Comparison of ENCODE assay signal across 16 cellular contexts in genomic region chr4:8671712-8672290, GRCh38.
DNase-seq lines count a peak whose midpoint lies in the region; ATAC-seq and TF ChIP-seq lines count a peak whose summit lies in the region.
"Had no signal": no experiment of that assay in that cellular context is flagged by ENCODE, and none has a peak within 500 bp of the region (broad histone marks: within the 10 kb centered on the region; RNA-seq: fewer than 3 reads in every experiment).

No MANE protein-coding gene starts in this region.

- TF ChIP-seq RAD21 in Ishikawa (IDR thresholded peaks at IDR 0.05; ENCODE audit: low read depth) = no peak

- DNase-seq in islet precursor cell (peak; percentile 38), spleen (peak; percentile 37), Caco-2 (no peak), omental fat pad (ENCODE audit: low spot score) (no peak)
- DNase-seq: ACHN; BE2C; C1 segment of cervical spinal cord; CD4-positive, CD25-positive, alpha-beta regulatory T cell; CD8-positive, alpha-beta memory T cell; COR-L47; HFFc6 had no signal

- TF ChIP-seq CTCF in spleen (IDR thresholded peaks at IDR 0.05 in 8 of 11, conservative IDR thresholded peaks at IDR 0.05 in 3 of 11) (no peak), Caco-2 (IDR thresholded peaks at IDR 0.05; ENCODE audit: insufficient read depth in 1 of 2, low read depth in 1 of 2, low read length in 1 of 2, severe bottlenecking in 1 of 2, unreplicated experiment in 1 of 2) (no peak), omental fat pad (IDR thresholded peaks at IDR 0.05) (no peak)

- no peak for ATAC-seq in HG02973 (IDR thresholded peaks at IDR 0.05; ENCODE audit: unreplicated experiment)
- no peak for ATAC-seq in omental fat pad (ENCODE audit: low FRiP score)
- ATAC-seq: HepG2 had no signal

- no peak overlapping the region for H3K27ac Mint-ChIP-seq in Caco-2 (ENCODE audit: unreplicated experiment)
- H3K27ac Mint-ChIP-seq: CD4-positive, CD25-positive, alpha-beta regulatory T cell; HFFc6 had no signal

- H3K27me3 ChIP-seq in spleen (replicated peaks in 1 of 7) = peaks cover 0 to 51% (median 0%) of the 10 kb centered on the region in 7 donors
- no peaks in the 10 kb centered on the region for H3K27me3 ChIP-seq in Caco-2 (replicated peaks; ENCODE audit: control insufficient read depth, insufficient read depth, low read length)

- TF ChIP-seq POLR2A in spleen (IDR thresholded peaks at IDR 0.05) = no peak

- H3K4me3 ChIP-seq in spleen (no peak overlapping the region), Caco-2 (ENCODE audit: low read depth, low read length) (no peak overlapping the region)
- H3K4me3 ChIP-seq: HAP-1 had no signal

- CTCF ChIA-PET in Caco-2 (lab: Charles Lee) = interaction anchor here (0.7 kb wide), 1 partner anchor 123 kb away, joined by 3 read pairs; no protein-coding TSS in a partner anchor

- no TSS peak for BruUV-seq in Caco-2 (replicated peaks; lab: Mats Ljungman, UMichigan)

- H3K27ac ChIP-seq in spleen = no peak overlapping the region

- 58 to 70% (median 66%) methylated on average over 9 to 10 of the region's 10 CpGs for whole genome bisulfite sequencing in spleen, 5 donors

- no peak overlapping the region for H3K4me3 Mint-ChIP-seq in Caco-2 (ENCODE audit: unreplicated experiment)
- H3K4me3 Mint-ChIP-seq: CD4-positive, CD25-positive, alpha-beta regulatory T cell; CD8-positive, alpha-beta memory T cell; HFFc6; IgD-negative memory B cell had no signal

- POLR2A ChIA-PET in Caco-2 (lab: Charles Lee) = no interaction called here

- no peaks in the 10 kb centered on the region for H3K36me3 ChIP-seq in spleen
- no peaks in the 10 kb centered on the region for H3K36me3 ChIP-seq in Caco-2 (ENCODE audit: control insufficient read depth, insufficient read depth, low read length)
- H3K36me3 ChIP-seq: BE2C, HAP-1 had no signal

- H3K9me3 ChIP-seq in spleen = peaks cover 0 to 4% (median 0%) of the 10 kb centered on the region in 8 donors
- H3K9me3 ChIP-seq in Caco-2 = no peaks in the 10 kb centered on the region
- H3K9me3 ChIP-seq: BE2C, HAP-1 had no signal

- H3K4me1 ChIP-seq in spleen (no peaks in the 10 kb centered on the region), Caco-2 (no peaks in the 10 kb centered on the region)
- H3K4me1 ChIP-seq: BE2C, HAP-1 had no signal

- peaks cover 17% of the 10 kb centered on the region for H3K27me3 Mint-ChIP-seq in Caco-2 (ENCODE audit: insufficient read depth, unreplicated experiment)
- H3K27me3 Mint-ChIP-seq: IgD-negative memory B cell had no signal

- no peaks in the 10 kb centered on the region for H3K36me3 Mint-ChIP-seq in Caco-2 (ENCODE audit: insufficient read depth, unreplicated experiment)
- H3K36me3 Mint-ChIP-seq: CD4-positive, CD25-positive, alpha-beta regulatory T cell; CD8-positive, alpha-beta memory T cell; IgD-negative memory B cell had no signal

- no peak for TF ChIP-seq EP300 in Ishikawa (IDR thresholded peaks at IDR 0.05; ENCODE audit: borderline replicate concordance)

- no peaks in the 10 kb centered on the region for H3K4me1 Mint-ChIP-seq in Caco-2 (ENCODE audit: low read depth, unreplicated experiment)
- H3K4me1 Mint-ChIP-seq: CD4-positive, CD25-positive, alpha-beta regulatory T cell; CD8-positive, alpha-beta memory T cell; IgD-negative memory B cell had no signal

- intact Hi-C loops in spleen (cut with DNase I; ENCODE audit: low total_unique reads) = no loop called here
- intact Hi-C loops in Caco-2 (cut with micrococcal nuclease; ENCODE audit: unreplicated experiment) = no loop called here

- H3K9me3 Mint-ChIP-seq in Caco-2 (ENCODE audit: unreplicated experiment) = no peaks in the 10 kb centered on the region

TF ChIP-seq in Ishikawa, 13 proteins besides CTCF, POLR2A, EP300 and RAD21:
- TF ChIP-seq, protein P1, sequence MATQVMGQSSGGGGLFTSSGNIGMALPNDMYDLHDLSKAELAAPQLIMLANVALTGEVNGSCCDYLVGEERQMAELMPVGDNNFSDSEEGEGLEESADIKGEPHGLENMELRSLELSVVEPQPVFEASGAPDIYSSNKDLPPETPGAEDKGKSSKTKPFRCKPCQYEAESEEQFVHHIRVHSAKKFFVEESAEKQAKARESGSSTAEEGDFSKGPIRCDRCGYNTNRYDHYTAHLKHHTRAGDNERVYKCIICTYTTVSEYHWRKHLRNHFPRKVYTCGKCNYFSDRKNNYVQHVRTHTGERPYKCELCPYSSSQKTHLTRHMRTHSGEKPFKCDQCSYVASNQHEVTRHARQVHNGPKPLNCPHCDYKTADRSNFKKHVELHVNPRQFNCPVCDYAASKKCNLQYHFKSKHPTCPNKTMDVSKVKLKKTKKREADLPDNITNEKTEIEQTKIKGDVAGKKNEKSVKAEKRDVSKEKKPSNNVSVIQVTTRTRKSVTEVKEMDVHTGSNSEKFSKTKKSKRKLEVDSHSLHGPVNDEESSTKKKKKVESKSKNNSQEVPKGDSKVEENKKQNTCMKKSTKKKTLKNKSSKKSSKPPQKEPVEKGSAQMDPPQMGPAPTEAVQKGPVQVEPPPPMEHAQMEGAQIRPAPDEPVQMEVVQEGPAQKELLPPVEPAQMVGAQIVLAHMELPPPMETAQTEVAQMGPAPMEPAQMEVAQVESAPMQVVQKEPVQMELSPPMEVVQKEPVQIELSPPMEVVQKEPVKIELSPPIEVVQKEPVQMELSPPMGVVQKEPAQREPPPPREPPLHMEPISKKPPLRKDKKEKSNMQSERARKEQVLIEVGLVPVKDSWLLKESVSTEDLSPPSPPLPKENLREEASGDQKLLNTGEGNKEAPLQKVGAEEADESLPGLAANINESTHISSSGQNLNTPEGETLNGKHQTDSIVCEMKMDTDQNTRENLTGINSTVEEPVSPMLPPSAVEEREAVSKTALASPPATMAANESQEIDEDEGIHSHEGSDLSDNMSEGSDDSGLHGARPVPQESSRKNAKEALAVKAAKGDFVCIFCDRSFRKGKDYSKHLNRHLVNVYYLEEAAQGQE (IDR thresholded peaks at IDR 0.05; ENCODE audit: low read depth) = peak; percentile 52; the same call in 1 of the 2 replicates
- no peak for TF ChIP-seq EGR1 (IDR thresholded peaks at IDR 0.05)

Comparison
In these comparisons a context has a peak if more than half of its experiments do, and no peak if none do; other contexts are left out.
1. DNase-seq: peak in islet precursor cell (single experiment) and spleen (single experiment); none in Caco-2 (0 of 2) and omental fat pad (single experiment).